ENCODE assay signal across 20 cellular contexts in the genomic region with DNA sequence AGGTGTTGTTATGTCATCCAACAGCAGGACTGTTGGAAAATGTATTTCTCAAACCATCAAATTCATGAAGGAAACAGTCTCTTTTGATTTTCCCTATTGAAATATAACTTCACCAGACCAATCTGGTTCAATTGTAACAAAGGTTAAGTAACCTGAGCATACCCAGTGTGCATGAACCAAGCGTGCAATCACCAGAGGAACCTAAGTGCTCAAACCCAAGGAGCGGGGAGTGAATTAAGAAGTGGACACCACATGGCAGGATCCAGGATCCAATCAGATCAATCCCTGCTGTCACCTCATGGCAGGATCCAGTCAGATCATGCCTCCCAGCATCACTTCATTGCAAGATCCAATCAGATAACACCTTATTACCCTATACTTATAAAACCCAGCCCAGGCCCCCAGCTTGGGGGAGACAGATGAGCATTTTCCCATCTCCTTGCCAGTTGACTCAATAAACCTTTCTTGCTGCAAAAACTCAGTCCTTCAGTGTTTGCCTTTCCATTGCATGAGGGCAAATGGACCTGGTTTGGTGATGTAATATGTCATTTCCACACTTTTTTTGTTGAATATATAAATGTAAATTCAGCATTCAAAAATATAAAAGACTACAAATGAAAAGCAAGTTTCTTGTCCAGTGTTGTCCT. TPM values are rescaled to one million over a fixed set of nuclear protein-coding genes. Genes with fewer than 3 reads are reported as not detected.
"Had no signal": no experiment of that assay in that cellular context is flagged by ENCODE, and none has a peak within 500 bp of the region (broad histone marks: within the 10 kb centered on the region; RNA-seq: fewer than 3 reads in every experiment).

No MANE protein-coding gene starts in this region.

- H3K27ac Mint-ChIP-seq: activated naive CD4-positive, alpha-beta T cell treated with anti-CD3 and anti-CD28 coated beads, Interleukin-2, amount 50 U/mL, for 24 hours; memory B cell; natural killer cell; stimulated activated naive B cell treated with anti-CD40 and anti-IgM and Interleukin-4, amounts not matched to agents 10 μg/mL and 1 μg/mL and 100 μg/mL, for 72 hours had no signal

- H3K9me3 ChIP-seq: adrenal gland, vagina had no signal

- H3K36me3 Mint-ChIP-seq: activated naive CD4-positive, alpha-beta T cell treated with anti-CD3 and anti-CD28 coated beads, Interleukin-2, amount 50 U/mL, for 24 hours; stimulated activated naive B cell treated with anti-CD40 and anti-IgM and Interleukin-4, amounts not matched to agents 10 μg/mL and 1 μg/mL and 100 μg/mL, for 72 hours had no signal

- H3K4me3 ChIP-seq: adrenal gland, left lung, skin epidermis, tibial artery, vagina had no signal

- H3K4me3 Mint-ChIP-seq: activated naive CD4-positive, alpha-beta T cell treated with anti-CD3 and anti-CD28 coated beads, Interleukin-2, amount 50 U/mL, for 24 hours; activated T-cell treated with anti-CD3 and anti-CD28 coated beads, Interleukin-2, amount 50 U/mL, for 4 hours; memory B cell; natural killer cell; stimulated activated naive B cell treated with anti-CD40 and anti-IgM and Interleukin-4, amounts not matched to agents 10 μg/mL and 1 μg/mL and 100 μg/mL, for 72 hours had no signal

- H3K27me3 ChIP-seq: adrenal gland, left lung, tibial artery, vagina had no signal

- DNase-seq: activated CD4-positive, alpha-beta T cell treated with anti-CD3 and anti-CD28 coated beads for 1 hour; activated CD4-positive, alpha-beta T cell treated with anti-CD3 and anti-CD28 coated beads, Interleukin-2, amount 50 U/mL, for 4 hours; activated effector memory CD4-positive, alpha-beta T cell treated with Interleukin-2 at 50 U/mL for 16 hours; activated T-cell treated with anti-CD3 and anti-CD28 coated beads, Interleukin-2, amount 50 U/mL, for 4 hours; left lung; natural killer cell; nucleus accumbens; stimulated activated CD4-positive, alpha-beta T cell treated with anti-CD3 and anti-CD28 coated beads, Interleukin-15, amount 100 ng/mL, for 24 hours; stimulated activated CD4-positive, alpha-beta T cell treated with anti-CD3 and anti-CD28 coated beads, Interleukin-4, amount 100 ng/mL, for 1 hour; stimulated activated naive B cell treated with anti-CD40 and anti-IgM and Interleukin-4, amounts not matched to agents 10 μg/mL and 1 μg/mL and 100 μg/mL, for 72 hours; T-helper 9 cell; tibial artery had no signal

- H3K27ac ChIP-seq: adrenal gland, tibial artery, vagina had no signal

- H3K36me3 ChIP-seq: adrenal gland, left lung, tibial artery, vagina had no signal

- ATAC-seq: activated T-cell treated with anti-CD3 and anti-CD28 coated beads, Interleukin-2, amount 50 U/mL, for 4 hours; esophagus mucosa; left lung; natural killer cell; stimulated activated naive B cell treated with anti-CD40 and anti-IgM and Interleukin-4, amounts not matched to agents 10 μg/mL and 1 μg/mL and 100 μg/mL, for 72 hours had no signal

RNA-seq across cellular contexts. Expression of a gene that starts 38.9 kb away (rescaled TPM):
- total RNA-seq: activated T-cell treated with anti-CD3 and anti-CD28 coated beads, Interleukin-2, amount 50 U/mL, for 4 hours; adrenal gland; esophagus mucosa; left lung; natural killer cell; posterior vena cava; vagina had no signal
- polyA plus RNA-seq: adrenal gland, keratinocyte had no signal
